In the genomic region with DNA sequence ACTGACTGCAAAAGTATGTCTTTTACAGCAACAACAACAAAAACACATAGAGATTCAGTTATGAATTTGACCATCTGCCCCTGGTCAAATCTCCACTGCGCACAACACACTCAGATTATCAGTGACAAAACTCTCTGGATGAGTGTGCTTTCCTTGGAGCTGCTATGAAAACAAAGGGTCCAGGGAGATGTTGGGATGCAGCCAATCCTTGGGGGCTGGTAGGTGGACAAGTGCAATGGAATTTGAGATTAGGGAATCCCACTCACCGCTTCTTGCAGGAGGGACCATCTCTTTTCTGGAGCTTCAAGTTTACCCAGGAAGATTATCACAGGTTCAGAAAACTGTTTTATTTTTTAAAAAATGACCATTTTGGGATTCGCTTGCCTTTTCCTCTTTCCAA, we compare ENCODE assay signal across 36 cellular contexts.
"Had no signal": no experiment of that assay in that cellular context is flagged by ENCODE, and none has a peak within 500 bp of the region (broad histone marks: within the 10 kb centered on the region; RNA-seq: fewer than 3 reads in every experiment).

No MANE protein-coding gene starts in this region.

- H3K4me1 ChIP-seq: adrenal gland, body of pancreas had no signal

- H3K9me3 ChIP-seq: body of pancreas had no signal

- H3K27me3 Mint-ChIP-seq: activated B cell treated with CpG ODN at 0.5 μM for 24 hours; activated CD4-positive, alpha-beta T cell treated with anti-CD3 and anti-CD28 coated beads, Interleukin-2, amount 10 ng/mL, durations not matched to agents 24 days and 14 days had no signal

- DNase-seq: activated B cell treated with CpG ODN at 0.5 μM for 24 hours; activated CD4-positive, alpha-beta memory T cell treated with anti-CD3 and anti-CD28 coated beads for 36 hours; activated CD4-positive, alpha-beta T cell treated with anti-CD3 and anti-CD28 coated beads for 4 hours; activated CD4-positive, alpha-beta T cell treated with anti-CD3 and anti-CD28 coated beads, Interleukin-2, amount 10 ng/mL, durations not matched to agents 24 days and 14 days; activated CD4-positive, alpha-beta T cell treated with anti-CD3 and anti-CD28 coated beads, Interleukin-2, amount 50 U/mL, for 1 hour; activated CD4-positive, alpha-beta T cell treated with anti-CD3 and anti-CD28 coated beads, Interleukin-2, amount 50 U/mL, for 4 hours; activated CD4-positive, CD25-positive, alpha-beta regulatory T cell treated with anti-CD3 and anti-CD28 coated beads, Interleukin-2, amount 50 U/mL, for 72 hours; activated CD8-positive, alpha-beta memory T cell treated with anti-CD3 and anti-CD28 coated beads, Interleukin-2, amount 50 U/mL, for 4 hours; activated CD8-positive, alpha-beta T cell treated with anti-CD3 and anti-CD28 coated beads for 36 hours; activated effector memory CD4-positive, alpha-beta T cell treated with anti-CD3 and anti-CD28 coated beads, Interleukin-2, amount 50 U/mL, for 16 hours; activated gamma-delta T cell treated with Interleukin-2 at 50 U/mL for 16 hours; activated naive CD4-positive, alpha-beta T cell; activated naive CD4-positive, alpha-beta T cell treated with anti-CD3 and anti-CD28 coated beads for 36 hours; activated naive CD4-positive, alpha-beta T cell treated with anti-CD3 and anti-CD28 coated beads, Interleukin-2, amount 50 U/mL, for 16 hours; activated naive CD8-positive, alpha-beta T cell treated with anti-CD3 and anti-CD28 coated beads for 36 hours; activated T-cell treated with anti-CD3 and anti-CD28 coated beads for 4 hours; activated T-cell treated with anti-CD3 and anti-CD28 coated beads, Interleukin-2, amount 50 U/mL, for 1 hour; activated T-cell treated with anti-CD3 and anti-CD28 coated beads, Interleukin-2, amount 50 U/mL, for 4 hours; activated T-cell treated with anti-CD3 and anti-CD28 coated beads, Interleukin-2, amount 50 U/mL, for 72 hours; adrenal gland; amniotic stem cell; aorta; body of pancreas; caudate nucleus; cerebellar nuclear complex; T-helper 1 cell; T-helper 2 cell; T-helper 9 cell had no signal

- ATAC-seq: activated CD8-positive, alpha-beta T cell treated with anti-CD3 and anti-CD28 coated beads for 36 hours; activated naive CD4-positive, alpha-beta T cell treated with anti-CD3 and anti-CD28 coated beads, Interleukin-2, amount 50 U/mL, for 72 hours; activated T-cell treated with anti-CD3 and anti-CD28 coated beads, Interleukin-2, amount 50 U/mL, for 4 hours; activated T-cell treated with anti-CD3 and anti-CD28 coated beads, Interleukin-2, amount 50 U/mL, for 72 hours; activated T-helper 17 cell treated with anti-CD3 and anti-CD28 coated beads, Interleukin-2, amount 50 U/mL, for 72 hours; body of pancreas had no signal

- H3K36me3 ChIP-seq: adrenal gland, cardiac muscle cell had no signal

- H3K27ac ChIP-seq: adrenal gland, body of pancreas, cardiac muscle cell, VCaP had no signal

- H3K4me3 ChIP-seq: adrenal gland, body of pancreas, cardiac muscle cell had no signal

- H3K4me3 Mint-ChIP-seq: activated B cell treated with CpG ODN at 0.5 μM for 24 hours; activated CD4-positive, alpha-beta memory T cell treated with anti-CD3 and anti-CD28 coated beads for 36 hours; activated CD4-positive, alpha-beta T cell treated with anti-CD3 and anti-CD28 coated beads, Interleukin-2, amount 10 ng/mL, durations not matched to agents 24 days and 14 days; activated CD8-positive, alpha-beta T cell treated with anti-CD3 and anti-CD28 coated beads for 36 hours; activated naive CD4-positive, alpha-beta T cell treated with anti-CD3 and anti-CD28 coated beads for 36 hours; activated naive CD8-positive, alpha-beta T cell treated with anti-CD3 and anti-CD28 coated beads for 36 hours; activated T-cell treated with anti-CD3 and anti-CD28 coated beads, Interleukin-2, amount 50 U/mL, for 4 hours; activated T-cell treated with anti-CD3 and anti-CD28 coated beads, Interleukin-2, amount 50 U/mL, for 72 hours; activated T-helper 1 cell treated with anti-CD3 and anti-CD28 coated beads, Interleukin-12 subunit alpha, Interleukin-12 subunit beta, Interleukin-2, Interleukin-4 antibody, amounts not matched to agents 30 ng/mL and 10 ng/mL and 1 ng/mL, durations not matched to agents 14 hours and 24 hours and 36 hours; activated T-helper 17 cell treated with anti-CD3 and anti-CD28 coated beads, Interleukin-2, amount 50 U/mL, for 72 hours; central memory CD8-positive, alpha-beta T cell; T-helper 1 cell treated with Interleukin-12 subunit alpha and Interleukin-12 subunit beta and Interleukin-4 antibody, amounts not matched to agents 30 μg/mL and 1 μg/mL, for 36 hours; T-helper 2 cell treated with Interferon-gamma antibody and Interleukin-4, amounts not matched to agents 5 μg/mL and 100 μg/mL, for 36 hours had no signal

- H3K4me1 Mint-ChIP-seq: activated B cell treated with CpG ODN at 0.5 μM for 24 hours; activated CD4-positive, alpha-beta T cell treated with anti-CD3 and anti-CD28 coated beads, Interleukin-2, amount 10 ng/mL, durations not matched to agents 24 days and 14 days; activated naive CD8-positive, alpha-beta T cell treated with anti-CD3 and anti-CD28 coated beads for 36 hours; activated T-helper 17 cell treated with anti-CD3 and anti-CD28 coated beads, Interleukin-2, amount 50 U/mL, for 72 hours; central memory CD8-positive, alpha-beta T cell had no signal

- H3K27ac Mint-ChIP-seq: activated B cell treated with CpG ODN at 0.5 μM for 24 hours; activated CD4-positive, alpha-beta memory T cell treated with anti-CD3 and anti-CD28 coated beads for 36 hours; activated CD4-positive, alpha-beta T cell treated with anti-CD3 and anti-CD28 coated beads, Interleukin-2, amount 10 ng/mL, durations not matched to agents 24 days and 14 days; activated CD8-positive, alpha-beta T cell treated with anti-CD3 and anti-CD28 coated beads for 36 hours; activated naive CD4-positive, alpha-beta T cell treated with anti-CD3 and anti-CD28 coated beads for 36 hours; activated naive CD4-positive, alpha-beta T cell treated with anti-CD3 and anti-CD28 coated beads, Interleukin-2, amount 50 U/mL, for 72 hours; activated naive CD8-positive, alpha-beta T cell treated with anti-CD3 and anti-CD28 coated beads for 36 hours; activated T-cell treated with anti-CD3 and anti-CD28 coated beads, Interleukin-2, amount 50 U/mL, for 72 hours; activated T-helper 1 cell treated with anti-CD3 and anti-CD28 coated beads, Interleukin-12 subunit alpha, Interleukin-12 subunit beta, Interleukin-2, Interleukin-4 antibody, amounts not matched to agents 30 ng/mL and 10 ng/mL and 1 ng/mL, durations not matched to agents 14 hours and 24 hours and 36 hours; activated T-helper 17 cell treated with anti-CD3 and anti-CD28 coated beads, Interleukin-2, amount 50 U/mL, for 72 hours; T-helper 1 cell treated with Interleukin-12 subunit alpha and Interleukin-12 subunit beta and Interleukin-4 antibody, amounts not matched to agents 30 μg/mL and 1 μg/mL, for 36 hours; T-helper 2 cell treated with Interferon-gamma antibody and Interleukin-4, amounts not matched to agents 5 μg/mL and 100 μg/mL, for 36 hours had no signal

- H3K27me3 ChIP-seq: body of pancreas had no signal

- H3K36me3 Mint-ChIP-seq: activated CD4-positive, alpha-beta memory T cell treated with anti-CD3 and anti-CD28 coated beads for 36 hours; activated naive CD4-positive, alpha-beta T cell treated with anti-CD3 and anti-CD28 coated beads, Interleukin-2, amount 50 U/mL, for 72 hours; activated naive CD8-positive, alpha-beta T cell treated with anti-CD3 and anti-CD28 coated beads for 36 hours had no signal

- H3K9me3 Mint-ChIP-seq: activated CD4-positive, alpha-beta memory T cell treated with anti-CD3 and anti-CD28 coated beads for 36 hours; activated CD8-positive, alpha-beta T cell treated with anti-CD3 and anti-CD28 coated beads for 36 hours; activated naive CD8-positive, alpha-beta T cell treated with anti-CD3 and anti-CD28 coated beads for 36 hours; activated T-helper 1 cell treated with anti-CD3 and anti-CD28 coated beads, Interleukin-12 subunit alpha, Interleukin-12 subunit beta, Interleukin-2, Interleukin-4 antibody, amounts not matched to agents 30 ng/mL and 10 ng/mL and 1 ng/mL, durations not matched to agents 14 hours and 24 hours and 36 hours; activated T-helper 17 cell treated with anti-CD3 and anti-CD28 coated beads, Interleukin-2, amount 50 U/mL, for 72 hours; T-helper 1 cell treated with Interleukin-12 subunit alpha and Interleukin-12 subunit beta and Interleukin-4 antibody, amounts not matched to agents 30 μg/mL and 1 μg/mL, for 36 hours; T-helper 2 cell treated with Interferon-gamma antibody and Interleukin-4, amounts not matched to agents 5 μg/mL and 100 μg/mL, for 36 hours had no signal
